Comparison of ENCODE assay signal across 22 cellular contexts in genomic region chr2:121451373-121451772, GRCh38.
"Had no signal": no experiment of that assay in that cellular context is flagged by ENCODE, and none has a peak within 500 bp of the region (broad histone marks: within the 10 kb centered on the region; RNA-seq: fewer than 3 reads in every experiment).

No MANE protein-coding gene starts in this region.

- DNase-seq: activated CD4-positive, alpha-beta T cell treated with anti-CD3 and anti-CD28 coated beads, Interleukin-2, amount 10 ng/mL, durations not matched to agents 24 days and 14 days; activated CD4-positive, alpha-beta T cell treated with anti-CD3 and anti-CD28 coated beads, Interleukin-2, amount 50 U/mL, for 4 hours; activated CD8-positive, alpha-beta T cell treated with anti-CD3 and anti-CD28 coated beads, Interleukin-2, amount 10 ng/mL, durations not matched to agents 7 days and 5 days; activated gamma-delta T cell; activated naive CD4-positive, alpha-beta T cell treated with anti-CD3 and anti-CD28 coated beads for 36 hours; activated T-cell treated with anti-CD3 and anti-CD28 coated beads, Interleukin-2, amount 50 U/mL, for 24 hours; adrenal gland; body of pancreas; KG1; NCI-H1092 treated with DMSO at 0.1 percent for 48 hours; NCI-H1417; NCI-H146; NCI-H187 treated with DMSO at 0.1 percent for 48 hours; NCI-H2081; NCI-H345; NCI-H524 treated with DMSO at 0.1 percent for 48 hours; SHP77 treated with DMSO at 0.1 percent for 48 hours; SK-N-SH had no signal

- H3K4me2 ChIP-seq: SK-N-SH had no signal

- H3K9me3 ChIP-seq: adrenal gland, body of pancreas, breast epithelium, SJSA1, SK-N-SH had no signal

- H3K4me1 ChIP-seq: adrenal gland, body of pancreas, breast epithelium, SJSA1 had no signal

- H3K27me3 ChIP-seq: adrenal gland, body of pancreas, breast epithelium, SJSA1 had no signal

- H3K27ac ChIP-seq: adrenal gland, body of pancreas, breast epithelium, SJSA1 had no signal

- H3K4me3 ChIP-seq: adrenal gland, body of pancreas, breast epithelium, SJSA1 had no signal

- ATAC-seq: activated CD8-positive, alpha-beta T cell treated with anti-CD3 and anti-CD28 coated beads, Interleukin-2, amount 10 ng/mL, durations not matched to agents 7 days and 5 days; activated naive CD4-positive, alpha-beta T cell treated with anti-CD3 and anti-CD28 coated beads, Interleukin-2, amount 50 U/mL, for 72 hours; body of pancreas; Panc1 had no signal

- H3K9ac ChIP-seq: SK-N-SH had no signal
